Comparison of ENCODE assay signal across 8 cellular contexts in the genomic region with DNA sequence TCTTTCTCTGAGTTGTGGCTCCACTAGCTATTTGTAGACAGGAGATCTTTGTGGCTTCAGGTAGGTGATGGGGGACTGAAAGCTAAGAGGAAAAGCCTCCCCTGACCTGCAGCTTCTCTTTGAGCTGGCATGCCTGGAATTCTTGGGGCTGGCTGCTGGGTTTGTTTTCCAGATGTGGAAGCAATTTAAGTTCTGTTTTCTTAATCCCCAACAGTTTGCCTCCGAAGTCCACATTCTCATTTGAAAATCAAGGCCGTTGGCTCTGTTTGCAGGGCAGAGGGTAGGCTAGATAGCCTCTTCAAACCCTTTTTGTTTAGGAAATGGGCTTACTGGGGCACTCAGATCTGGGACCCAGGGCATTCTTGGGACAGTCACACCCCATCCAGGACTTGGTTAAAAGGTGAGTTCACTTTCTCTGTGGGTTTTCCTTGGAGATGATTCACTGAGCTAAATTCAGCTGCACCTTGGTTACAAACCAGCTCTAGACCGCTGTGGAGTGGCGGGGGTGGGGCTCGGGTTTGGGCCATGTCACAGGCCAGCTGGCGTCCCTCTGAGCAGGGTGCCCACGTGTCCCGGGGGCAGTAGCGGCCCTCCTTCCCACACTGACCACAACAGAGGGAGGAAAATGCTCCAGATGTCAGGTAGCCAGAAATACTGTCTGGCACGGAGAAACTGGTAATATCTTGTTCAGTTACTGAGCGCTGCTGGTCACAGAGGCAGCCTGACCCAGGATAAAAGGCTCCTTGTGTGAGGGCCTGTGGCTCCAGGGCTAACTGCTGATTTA.
A peak's percentile ranks its signal among the peaks of the same experiment; 100 is the strongest.
DNase-seq lines count a peak whose midpoint lies in the region; ATAC-seq and FAIRE-seq lines count a peak whose summit lies in the region.

No MANE protein-coding gene starts in this region.

- FAIRE-seq in islet of Langerhans (lab: Jason Lieb, UNC) = peak; percentile 69

- ATAC-seq in HG02588 (IDR thresholded peaks at IDR 0.05; ENCODE audit: unreplicated experiment) (no peak), HG03520 (IDR thresholded peaks at IDR 0.05; ENCODE audit: unreplicated experiment) (no peak)

- DNase-seq in NCI-H2196 (lab: John Stamatoyannopoulos, UW; ENCODE audit: unreplicated experiment) (peak; percentile 8), NCI-H2196 treated with DMSO at 0.1 percent for 48 hours (lab: John Stamatoyannopoulos, UW; ENCODE audit: unreplicated experiment) (no peak), anterior cingulate cortex (lab: John Stamatoyannopoulos, UW) (peak in 48 of 58 donors; percentile 17 to 88 (median 52)), stromal cell of bone marrow (ENCODE audit: low read depth) (peak; percentile 5), NCI-H2029 treated with DMSO at 0.1 percent for 48 hours (lab: John Stamatoyannopoulos, UW) (no peak)

Comparison
In these comparisons a context has a peak if more than half of its experiments do, and no peak if none do; other contexts are left out.
1. DNase-seq: peak in NCI-H2196 (single experiment), anterior cingulate cortex (48 of 58) and stromal cell of bone marrow (single experiment); none in NCI-H2196 treated with DMSO at 0.1 percent for 48 hours (single experiment) and NCI-H2029 treated with DMSO at 0.1 percent for 48 hours (single experiment).